In genomic region chr14:91496790-91497189, GRCh38 we compare ENCODE assay signal across 12 cellular contexts. TPM values are rescaled to one million over a fixed set of nuclear protein-coding genes. Genes with fewer than 3 reads are reported as not detected.
DNase-seq lines count a peak whose midpoint lies in the region; ATAC-seq and TF ChIP-seq lines count a peak whose summit lies in the region.
"Had no signal": no experiment of that assay in that cellular context is flagged by ENCODE, and none has a peak within 500 bp of the region (broad histone marks: within the 10 kb centered on the region; RNA-seq: fewer than 3 reads in every experiment).

No MANE protein-coding gene starts in this region.

- POLR2A ChIA-PET in activated B cell treated with CpG ODN at 0.5 μM for 24 hours (lab: Charles Lee) = interaction anchor here (4.1 kb wide), 1 partner anchor 13 kb away, joined by 46 read pairs; the partner anchor contains the start of gene PPP4R3A

- H3K27me3 Mint-ChIP-seq in Calu3 (ENCODE audit: unreplicated experiment) = no peaks in the 10 kb centered on the region
- no peaks in the 10 kb centered on the region for H3K27me3 Mint-ChIP-seq in activated B cell treated with CpG ODN at 0.5 μM for 24 hours

- ATAC-seq in activated B cell treated with CpG ODN at 0.5 μM for 24 hours (ENCODE audit: low read depth) (no peak), right lobe of liver (peak; percentile 48 to 82 (median 63)), HG02938 (IDR thresholded peaks at IDR 0.05; ENCODE audit: unreplicated experiment) (no peak), HG03565 (IDR thresholded peaks at IDR 0.05; ENCODE audit: unreplicated experiment) (no peak)

- H3K4me1 Mint-ChIP-seq in Calu3 (ENCODE audit: low read depth, unreplicated experiment) (peaks cover 15% of the 10 kb centered on the region), activated B cell treated with CpG ODN at 0.5 μM for 24 hours (peaks cover 85% of the 10 kb centered on the region)

- CTCF ChIA-PET in Calu3 (lab: Charles Lee) = no interaction called here
- CTCF ChIA-PET in activated B cell treated with CpG ODN at 0.5 μM for 24 hours (lab: Charles Lee) = no interaction called here

- no peak overlapping the region for H2AFZ ChIP-seq in ACC112 (ENCODE audit: low read length, unreplicated experiment)

- peaks cover 90% of the 10 kb centered on the region for H3K79me2 ChIP-seq in ACC112 (ENCODE audit: control insufficient read depth, insufficient read depth, low read length, unreplicated experiment)

- H3K4me3 ChIP-seq in ACC112 (ENCODE audit: low read depth, low read length) = no peak overlapping the region
- no peak overlapping the region for H3K4me3 ChIP-seq in right lobe of liver
- H3K4me3 ChIP-seq: thyroid gland had no signal

- TF ChIP-seq POLR2A in right lobe of liver (IDR thresholded peaks at IDR 0.05) = no peak

- H3K4me3 Mint-ChIP-seq in Calu3 (ENCODE audit: low read depth, unreplicated experiment) (peak overlapping the region; percentile 2), activated B cell treated with CpG ODN at 0.5 μM for 24 hours (peak overlapping the region; percentile 12)

- peak overlapping the region; percentile 36 for H3K27ac Mint-ChIP-seq in Calu3 (ENCODE audit: unreplicated experiment)
- peak overlapping the region; percentile 83 for H3K27ac Mint-ChIP-seq in activated B cell treated with CpG ODN at 0.5 μM for 24 hours

- no peak for DNase-seq in Calu3
- no peak for DNase-seq in activated B cell treated with CpG ODN at 0.5 μM for 24 hours
- no peak for DNase-seq in right lobe of liver
- DNase-seq in Ammon's horn (ENCODE audit: low spot score) = no peak
- DNase-seq in NCI-H146 treated with DMSO at 0.1 percent for 48 hours (lab: John Stamatoyannopoulos, UW; ENCODE audit: unreplicated experiment) = no peak
- DNase-seq: COR-L47, NCI-H146, thyroid gland had no signal

- no TSS peak for BruUV-seq in Calu3 (replicated peaks; lab: Mats Ljungman, UMichigan)

- no CpG with 5 or more reads among the region's 1 CpG for WGBS in right lobe of liver (ENCODE audit: insufficient coverage, low coverage, low lambda C conversion rate, missing lambda C conversion rate)

- no peak for TF ChIP-seq CTCF in Calu3 (IDR thresholded peaks at IDR 0.05; ENCODE audit: unreplicated experiment)
- no peak for TF ChIP-seq CTCF in activated B cell treated with CpG ODN at 0.5 μM for 24 hours (IDR thresholded peaks at IDR 0.05)
- no peak for TF ChIP-seq CTCF in right lobe of liver (IDR thresholded peaks at IDR 0.05)

- H3K27ac ChIP-seq in ACC112 (ENCODE audit: low read depth, low read length) (peak overlapping the region; percentile 8; the same call in 1 of the 2 replicates), right lobe of liver (no peak overlapping the region)
- H3K27ac ChIP-seq: thyroid gland had no signal

- H3K36me3 Mint-ChIP-seq in Calu3 (ENCODE audit: insufficient read depth, unreplicated experiment) = peaks cover 21% of the 10 kb centered on the region
- peaks cover 39% of the 10 kb centered on the region for H3K36me3 Mint-ChIP-seq in activated B cell treated with CpG ODN at 0.5 μM for 24 hours (ENCODE audit: low read depth)

- H3K36me3 ChIP-seq in ACC112 (ENCODE audit: insufficient read depth, low read length) (no peaks in the 10 kb centered on the region), right lobe of liver (peaks cover 0 to 5% (median 0%) of the 10 kb centered on the region in 4 donors)
- H3K36me3 ChIP-seq: thyroid gland had no signal

- intact Hi-C loops in Calu3 (cut with micrococcal nuclease; ENCODE audit: unreplicated experiment) (no loop called here), activated B cell treated with CpG ODN at 0.5 μM for 24 hours (cut with micrococcal nuclease) (no loop called here), right lobe of liver (cut with DNase I) (no loop called here)

- H3K9me3 Mint-ChIP-seq in Calu3 (ENCODE audit: low read depth, unreplicated experiment) (no peaks in the 10 kb centered on the region), activated B cell treated with CpG ODN at 0.5 μM for 24 hours (no peaks in the 10 kb centered on the region)
- H3K9me3 Mint-ChIP-seq: activated T-helper 2 cell treated with anti-CD3 and anti-CD28 coated beads, Interferon-gamma antibody, Interleukin-2, Interleukin-4, amounts not matched to agents 10 μg/mL and 5 μg/mL and 100 μg/mL, durations not matched to agents 14 hours and 24 hours and 36 hours had no signal

- H3K27me3 ChIP-seq in ACC112 (ENCODE audit: insufficient read depth, low read length) (no peaks in the 10 kb centered on the region), right lobe of liver (no peaks in the 10 kb centered on the region)
- H3K27me3 ChIP-seq: thyroid gland had no signal

- H3K4me1 ChIP-seq in ACC112 (ENCODE audit: control insufficient read depth, insufficient read depth, low read length, unreplicated experiment) (peaks cover 31% of the 10 kb centered on the region), right lobe of liver (peaks cover 0 to 65% (median 25%) of the 10 kb centered on the region in 4 donors)

- no peaks in the 10 kb centered on the region for H3K9me3 ChIP-seq in right lobe of liver
- H3K9me3 ChIP-seq: thyroid gland had no signal

RNA-seq across cellular contexts. Expression of gene PPP4R3A, which starts 13.3 kb away (rescaled TPM):
- 71.9 and 82.2 TPM in 2 replicates for total RNA-seq in Calu3 (2022)
- 138 and 141 TPM in 2 replicates for total RNA-seq in activated B cell treated with CpG ODN at 0.5 μM for 24 hours
- total RNA-seq in right lobe of liver = 10 to 100 TPM; 30.5 to 45.9 (median 39.6) TPM

Comparison
In these comparisons a context has a peak if more than half of its experiments do, and no peak if none do; other contexts are left out.
1. ATAC-seq: peak in right lobe of liver (4 of 4); none in activated B cell treated with CpG ODN at 0.5 μM for 24 hours (single experiment), HG02938 (single experiment) and HG03565 (single experiment).